11 cellular contexts compared by ENCODE assay signal in genomic region chr16:14186954-14187306, GRCh38.
A peak's percentile ranks its signal among the peaks of the same experiment; 100 is the strongest.
DNase-seq lines count a peak whose midpoint lies in the region; ATAC-seq, FAIRE-seq and TF ChIP-seq lines count a peak whose summit lies in the region.
"Had no signal": no experiment of that assay in that cellular context is flagged by ENCODE, and none has a peak within 500 bp of the region (broad histone marks: within the 10 kb centered on the region; RNA-seq: fewer than 3 reads in every experiment).

No MANE protein-coding gene starts in this region.

- CTCF ChIA-PET in AG04450 (lab: Charles Lee) = interaction anchor here (0.6 to 2.6 kb wide), 8 partner anchors 13 to 267 kb away, joined by 3 to 13 read pairs (median 6); partner anchors contain the start of gene ERCC4
- CTCF ChIA-PET in CD8-positive, alpha-beta memory T cell (lab: Charles Lee) = no interaction called here

- 82 to 90% methylated on average over 1 of the region's 1 CpG for whole genome bisulfite sequencing in pancreas, 2 donors

- H3K4me1 ChIP-seq in pancreas = peaks cover 0 to 11% (median 5%) of the 10 kb centered on the region in 3 donors
- peaks cover 11% of the 10 kb centered on the region for H3K4me1 ChIP-seq in CD8-positive, alpha-beta memory T cell (ENCODE audit: insufficient read depth, low read length)
- no peaks in the 10 kb centered on the region for H3K4me1 ChIP-seq in effector memory CD4-positive, alpha-beta T cell (ENCODE audit: control insufficient read depth, insufficient read depth, low read length, poor library complexity, severe bottlenecking)
- H3K4me1 ChIP-seq: foreskin keratinocyte had no signal

- no peaks in the 10 kb centered on the region for H3K27me3 Mint-ChIP-seq in activated naive CD8-positive, alpha-beta T cell treated with anti-CD3 and anti-CD28 coated beads for 36 hours
- no peaks in the 10 kb centered on the region for H3K27me3 Mint-ChIP-seq in CD8-positive, alpha-beta memory T cell

- no peaks in the 10 kb centered on the region for H3K9me3 Mint-ChIP-seq in activated naive CD8-positive, alpha-beta T cell treated with anti-CD3 and anti-CD28 coated beads for 36 hours
- H3K9me3 Mint-ChIP-seq in CD8-positive, alpha-beta memory T cell = no peaks in the 10 kb centered on the region

- H3K36me3 Mint-ChIP-seq in activated naive CD8-positive, alpha-beta T cell treated with anti-CD3 and anti-CD28 coated beads for 36 hours = no peaks in the 10 kb centered on the region
- peaks cover 0 to 2% (median 0%) of the 10 kb centered on the region in 3 donors for H3K36me3 Mint-ChIP-seq in CD8-positive, alpha-beta memory T cell

- peak overlapping the region; percentile 43 for H3K4me3 ChIP-seq in AG04450 (ENCODE audit: low read depth, low read length)
- peak overlapping the region in 1 of 4 donors; percentile 13 for H3K4me3 ChIP-seq in pancreas
- H3K4me3 ChIP-seq in CD8-positive, alpha-beta memory T cell (ENCODE audit: low read length) = no peak overlapping the region
- H3K4me3 ChIP-seq in effector memory CD4-positive, alpha-beta T cell (ENCODE audit: insufficient read depth, low read depth, low read length, poor library complexity, severe bottlenecking) = no peak overlapping the region

- H3K4me1 Mint-ChIP-seq in activated naive CD8-positive, alpha-beta T cell treated with anti-CD3 and anti-CD28 coated beads for 36 hours = peaks cover 14% of the 10 kb centered on the region
- H3K4me1 Mint-ChIP-seq in CD8-positive, alpha-beta memory T cell = peaks cover 0 to 4% (median 0%) of the 10 kb centered on the region in 3 donors

- TF ChIP-seq CTCF in AG04450 (IDR thresholded peaks at IDR 0.05; ENCODE audit: low read depth, low read length) = no peak
- no peak for TF ChIP-seq CTCF in pancreas (IDR thresholded peaks at IDR 0.05)

- DNase-seq in AG04450 (ENCODE audit: low read depth, low spot score) (no peak), SHP77 treated with DMSO at 0.1 percent for 48 hours (lab: John Stamatoyannopoulos, UW) (peak; percentile 69), Right ventricle myocardium superior (no peak), pancreas (no peak)
- no peak for DNase-seq in activated naive CD8-positive, alpha-beta T cell treated with anti-CD3 and anti-CD28 coated beads for 36 hours
- DNase-seq in CD8-positive, alpha-beta memory T cell = no peak
- DNase-seq in effector memory CD4-positive, alpha-beta T cell = no peak
- DNase-seq: DMS79 treated with DMSO at 0.1 percent for 48 hours, foreskin keratinocyte had no signal

- intact Hi-C loops in Right ventricle myocardium superior (cut with DNase I) = loop anchor here (10.0 kb wide), 1 partner anchor 92 kb away; no protein-coding TSS in a partner anchor
- intact Hi-C loops in pancreas (cut with DNase I) = loop anchor here in 1 of 3 donors (10.0 kb wide), 1 partner anchor 102 kb away; no protein-coding TSS in a partner anchor

- H3K27ac Mint-ChIP-seq in activated naive CD8-positive, alpha-beta T cell treated with anti-CD3 and anti-CD28 coated beads for 36 hours = no peak overlapping the region
- H3K27ac Mint-ChIP-seq in CD8-positive, alpha-beta memory T cell = no peak overlapping the region

- H3K27ac ChIP-seq in AG04450 (ENCODE audit: low read depth, low read length) (peak overlapping the region; percentile 59), pancreas (peak overlapping the region in 1 of 4 donors; percentile 28)
- no peak overlapping the region for H3K27ac ChIP-seq in CD8-positive, alpha-beta memory T cell (ENCODE audit: low read depth, low read length)
- H3K27ac ChIP-seq in effector memory CD4-positive, alpha-beta T cell (ENCODE audit: insufficient read depth, low read length, poor library complexity, severe bottlenecking) = no peak overlapping the region
- H3K27ac ChIP-seq: foreskin keratinocyte had no signal

- ATAC-seq in Right ventricle myocardium superior (ENCODE audit: poor library complexity) = peak; percentile 60
- ATAC-seq in pancreas = peak in 3 of 4 donors; percentile 25 to 54 (median 35)
- ATAC-seq in HG03045 (IDR thresholded peaks at IDR 0.05; ENCODE audit: unreplicated experiment) = no peak

- POLR2A ChIA-PET in AG04450 (lab: Yijun Ruan, JAX) = no interaction called here
- POLR2A ChIA-PET in CD8-positive, alpha-beta memory T cell (lab: Charles Lee) = interaction anchor here (1.5 kb wide), 1 partner anchor 10 kb away, joined by 4 read pairs; no protein-coding TSS in a partner anchor

- no peaks in the 10 kb centered on the region for H3K27me3 ChIP-seq in AG04450 (ENCODE audit: control insufficient read depth, insufficient read depth, low read length)
- no peaks in the 10 kb centered on the region for H3K27me3 ChIP-seq in pancreas
- H3K27me3 ChIP-seq in CD8-positive, alpha-beta memory T cell (ENCODE audit: insufficient read depth, low read length, poor library complexity, severe bottlenecking) = no peaks in the 10 kb centered on the region
- no peaks in the 10 kb centered on the region for H3K27me3 ChIP-seq in effector memory CD4-positive, alpha-beta T cell (replicated peaks; ENCODE audit: control insufficient read depth, insufficient read depth, low read length, poor library complexity, severe bottlenecking)
- H3K27me3 ChIP-seq: foreskin keratinocyte had no signal

- H3K9me3 ChIP-seq in AG04450 (ENCODE audit: control insufficient read depth, insufficient read depth, low read length) = no peaks in the 10 kb centered on the region
- no peaks in the 10 kb centered on the region for H3K9me3 ChIP-seq in pancreas
- no peaks in the 10 kb centered on the region for H3K9me3 ChIP-seq in CD8-positive, alpha-beta memory T cell (ENCODE audit: low read length)
- H3K9me3 ChIP-seq in effector memory CD4-positive, alpha-beta T cell (ENCODE audit: control insufficient read depth, low read length) = no peaks in the 10 kb centered on the region

- FAIRE-seq in pancreas (lab: Jason Lieb, UNC) = no peak
- FAIRE-seq: urothelium cell line had no signal

- no peaks in the 10 kb centered on the region for H3K36me3 ChIP-seq in pancreas
- H3K36me3 ChIP-seq in CD8-positive, alpha-beta memory T cell (ENCODE audit: insufficient read depth, low read length) = no peaks in the 10 kb centered on the region
- H3K36me3 ChIP-seq in effector memory CD4-positive, alpha-beta T cell (ENCODE audit: control insufficient read depth, insufficient read depth, low read length) = no peaks in the 10 kb centered on the region

- H3K4me3 Mint-ChIP-seq in activated naive CD8-positive, alpha-beta T cell treated with anti-CD3 and anti-CD28 coated beads for 36 hours = no peak overlapping the region
- no peak overlapping the region for H3K4me3 Mint-ChIP-seq in CD8-positive, alpha-beta memory T cell
